ENCODE assay signal across 29 cellular contexts in the genomic region with DNA sequence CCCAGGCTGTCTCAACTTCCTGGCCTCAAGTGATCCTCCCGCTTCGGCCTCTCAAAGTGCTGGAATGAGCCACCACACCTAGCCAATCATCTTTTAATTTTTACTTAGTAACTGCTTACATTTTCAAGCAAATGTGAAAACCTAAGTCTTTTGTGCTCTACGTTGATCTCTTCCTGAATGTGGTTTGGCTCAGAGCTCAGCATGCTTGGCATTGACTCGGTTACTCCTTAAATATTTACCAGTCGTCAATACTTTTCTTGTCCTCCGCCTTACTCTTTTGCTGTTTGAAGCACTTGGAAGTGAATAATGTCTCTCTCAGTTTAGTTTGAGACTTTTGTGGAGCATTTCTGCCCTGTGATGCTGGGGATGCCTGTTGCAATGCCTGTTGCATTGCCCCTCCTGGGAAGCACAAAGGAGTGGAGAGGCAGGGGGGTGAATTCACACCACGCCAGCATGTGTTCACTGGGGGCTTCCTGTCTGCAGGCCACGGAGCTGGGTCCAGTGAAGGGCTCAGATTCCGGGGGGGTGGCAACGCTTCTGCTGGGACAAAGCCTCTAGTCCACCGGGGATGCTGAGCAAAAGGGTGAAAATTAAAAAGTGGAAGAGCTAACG.
"Had no signal": no experiment of that assay in that cellular context is flagged by ENCODE, and none has a peak within 500 bp of the region (broad histone marks: within the 10 kb centered on the region; RNA-seq: fewer than 3 reads in every experiment).

No MANE protein-coding gene starts in this region.

- ATAC-seq: activated CD4-positive, CD25-positive, alpha-beta regulatory T cell treated with anti-CD3 and anti-CD28 coated beads, Interleukin-2, amount 50 U/mL, for 24 hours; activated T-cell treated with anti-CD3 and anti-CD28 coated beads, Interleukin-2, amount 50 U/mL, for 4 hours; activated T-helper 17 cell treated with anti-CD3 and anti-CD28 coated beads, Interleukin-2, amount 50 U/mL, for 72 hours; left lung; natural killer cell treated with Interleukin-12 subunit alpha and Interleukin-12 subunit beta and Interleukin-15 and Interleukin-18, amount 100 ng/mL, for 72 hours; right lobe of liver had no signal

- H3K27me3 ChIP-seq: cardiac muscle cell, right lobe of liver, testis had no signal

- DNase-seq: activated CD4-positive, alpha-beta memory T cell treated with anti-CD3 and anti-CD28 coated beads, Interleukin-2, amount 10 ng/mL, durations not matched to agents 7 days and 5 days; activated CD4-positive, alpha-beta T cell treated with anti-CD3 and anti-CD28 coated beads, Interleukin-2, amount 10 ng/mL, durations not matched to agents 7 days and 5 days; activated CD8-positive, alpha-beta memory T cell treated with anti-CD3 and anti-CD28 coated beads, Interleukin-2, amount 50 U/mL, for 48 hours; activated gamma-delta T cell treated with Interleukin-2 at 50 U/mL for 16 hours; activated naive CD4-positive, alpha-beta T cell treated with anti-CD3 and anti-CD28 coated beads, Interleukin-2, amount 50 U/mL, for 16 hours; activated T-cell treated with anti-CD3 and anti-CD28 coated beads, Interleukin-2, amount 50 U/mL, for 4 hours; amniotic stem cell; cerebellar nuclear complex; dorsolateral prefrontal cortex; effector memory CD4-positive, alpha-beta T cell; erythroblast; foreskin melanocyte; left lung; right lobe of liver; stimulated activated CD4-positive, alpha-beta T cell treated with anti-CD3 and anti-CD28 coated beads, Interleukin-2, amount 100 ng/mL, for 48 hours; stimulated activated naive CD4-positive, alpha-beta T cell treated with Interleukin-2 at 50 U/mL for 16 hours; testis had no signal

- H3K9me3 ChIP-seq: left lung, mucosa of descending colon, neutrophil, right lobe of liver, testis, transverse colon had no signal

- H3K4me1 Mint-ChIP-seq: activated CD4-positive, alpha-beta T cell treated with anti-CD3 and anti-CD28 coated beads, Interleukin-2, amount 10 ng/mL, durations not matched to agents 7 days and 5 days had no signal

- H3K36me3 ChIP-seq: cardiac muscle cell, left lung, neutrophil, right lobe of liver, transverse colon had no signal

- H3K27ac Mint-ChIP-seq: activated CD4-positive, alpha-beta memory T cell treated with anti-CD3 and anti-CD28 coated beads, Interleukin-2, amount 10 ng/mL, durations not matched to agents 7 days and 5 days; activated CD4-positive, alpha-beta T cell treated with anti-CD3 and anti-CD28 coated beads, Interleukin-2, amount 10 ng/mL, durations not matched to agents 7 days and 5 days; activated T-helper 17 cell treated with anti-CD3 and anti-CD28 coated beads, Interleukin-2, amount 50 U/mL, for 72 hours; natural killer cell treated with Interleukin-12 subunit alpha and Interleukin-12 subunit beta and Interleukin-15 and Interleukin-18, amount 100 ng/mL, for 72 hours had no signal

- H3K4me3 ChIP-seq: cardiac muscle cell, coronary artery, dorsolateral prefrontal cortex, left lung, mucosa of descending colon, right lobe of liver, testis, transverse colon had no signal

- H3K36me3 Mint-ChIP-seq: brain; natural killer cell treated with Interleukin-12 subunit alpha and Interleukin-12 subunit beta and Interleukin-15 and Interleukin-18, amount 100 ng/mL, for 72 hours had no signal

- FAIRE-seq: islet of Langerhans, TTC549 had no signal

- H3K4me3 Mint-ChIP-seq: activated CD4-positive, alpha-beta memory T cell treated with anti-CD3 and anti-CD28 coated beads, Interleukin-2, amount 10 ng/mL, durations not matched to agents 7 days and 5 days; activated CD4-positive, alpha-beta T cell treated with anti-CD3 and anti-CD28 coated beads, Interleukin-2, amount 10 ng/mL, durations not matched to agents 7 days and 5 days; activated T-cell treated with anti-CD3 and anti-CD28 coated beads, Interleukin-2, amount 50 U/mL, for 4 hours; activated T-helper 17 cell treated with anti-CD3 and anti-CD28 coated beads, Interleukin-2, amount 50 U/mL, for 72 hours; brain; natural killer cell treated with Interleukin-12 subunit alpha and Interleukin-12 subunit beta and Interleukin-15 and Interleukin-18, amount 100 ng/mL, for 72 hours had no signal

- H3K27me3 Mint-ChIP-seq: brain had no signal

- H3K27ac ChIP-seq: cardiac muscle cell, coronary artery, dorsolateral prefrontal cortex, left lung, neutrophil, right lobe of liver, testis, transverse colon, VCaP had no signal

- H3K4me1 ChIP-seq: right lobe of liver, testis had no signal

- H3K9me3 Mint-ChIP-seq: activated CD4-positive, alpha-beta memory T cell treated with anti-CD3 and anti-CD28 coated beads, Interleukin-2, amount 10 ng/mL, durations not matched to agents 7 days and 5 days; activated CD4-positive, alpha-beta T cell treated with anti-CD3 and anti-CD28 coated beads, Interleukin-2, amount 10 ng/mL, durations not matched to agents 7 days and 5 days; activated T-cell treated with anti-CD3 and anti-CD28 coated beads, Interleukin-2, amount 50 U/mL, for 4 hours; activated T-helper 17 cell treated with anti-CD3 and anti-CD28 coated beads, Interleukin-2, amount 50 U/mL, for 72 hours; brain; natural killer cell treated with Interleukin-12 subunit alpha and Interleukin-12 subunit beta and Interleukin-15 and Interleukin-18, amount 100 ng/mL, for 72 hours had no signal
